1 cellular context compared by ENCODE assay signal in the genomic region with DNA sequence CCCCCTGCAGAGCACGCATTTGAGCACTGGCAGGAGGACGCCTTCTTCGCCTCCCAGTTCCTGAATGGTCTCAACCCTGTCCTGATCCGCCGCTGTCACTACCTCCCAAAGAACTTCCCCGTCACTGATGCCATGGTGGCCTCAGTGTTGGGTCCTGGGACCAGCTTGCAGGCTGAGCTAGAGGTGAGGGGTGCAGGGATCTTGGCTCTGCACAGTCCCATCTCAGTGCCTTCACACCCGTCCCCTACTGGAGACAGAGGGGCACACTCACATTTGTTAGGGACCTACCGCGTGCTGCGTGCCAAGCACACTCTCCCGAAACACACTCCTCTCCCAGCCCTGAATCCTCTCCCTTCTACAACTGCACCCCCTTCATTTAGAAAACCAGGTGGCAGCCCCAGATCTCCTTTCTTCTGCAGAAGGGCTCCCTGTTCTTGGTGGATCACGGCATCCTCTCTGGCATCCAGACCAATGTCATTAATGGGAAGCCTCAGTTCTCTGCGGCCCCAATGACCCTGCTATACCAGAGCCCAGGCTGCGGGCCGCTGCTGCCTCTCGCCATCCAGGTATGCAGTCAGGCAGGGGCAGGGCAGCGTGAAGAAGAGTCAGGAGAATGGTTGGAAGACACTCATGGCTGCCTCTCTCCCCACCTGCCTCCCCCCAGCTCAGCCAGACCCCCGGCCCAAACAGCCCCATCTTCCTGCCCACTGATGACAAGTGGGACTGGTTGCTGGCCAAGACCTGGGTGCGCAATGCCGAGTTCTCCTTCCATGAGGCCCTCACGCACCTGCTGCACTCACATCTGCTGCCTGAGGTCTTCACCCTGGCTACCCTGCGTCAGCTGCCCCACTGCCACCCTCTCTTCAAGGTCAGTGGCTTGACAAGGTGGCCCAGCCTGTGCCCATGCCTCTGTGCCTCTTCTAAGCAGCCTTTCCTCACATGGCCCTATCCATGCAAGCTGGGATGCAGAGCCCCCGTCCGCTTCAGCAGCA.
TF ChIP-seq lines count a peak whose summit lies in the region.

No MANE protein-coding gene starts in this region.

TF ChIP-seq in GM23338, 12 proteins besides CTCF, POLR2A, EP300 and RAD21 (continued from another document):
- TF ChIP-seq, protein P1, sequence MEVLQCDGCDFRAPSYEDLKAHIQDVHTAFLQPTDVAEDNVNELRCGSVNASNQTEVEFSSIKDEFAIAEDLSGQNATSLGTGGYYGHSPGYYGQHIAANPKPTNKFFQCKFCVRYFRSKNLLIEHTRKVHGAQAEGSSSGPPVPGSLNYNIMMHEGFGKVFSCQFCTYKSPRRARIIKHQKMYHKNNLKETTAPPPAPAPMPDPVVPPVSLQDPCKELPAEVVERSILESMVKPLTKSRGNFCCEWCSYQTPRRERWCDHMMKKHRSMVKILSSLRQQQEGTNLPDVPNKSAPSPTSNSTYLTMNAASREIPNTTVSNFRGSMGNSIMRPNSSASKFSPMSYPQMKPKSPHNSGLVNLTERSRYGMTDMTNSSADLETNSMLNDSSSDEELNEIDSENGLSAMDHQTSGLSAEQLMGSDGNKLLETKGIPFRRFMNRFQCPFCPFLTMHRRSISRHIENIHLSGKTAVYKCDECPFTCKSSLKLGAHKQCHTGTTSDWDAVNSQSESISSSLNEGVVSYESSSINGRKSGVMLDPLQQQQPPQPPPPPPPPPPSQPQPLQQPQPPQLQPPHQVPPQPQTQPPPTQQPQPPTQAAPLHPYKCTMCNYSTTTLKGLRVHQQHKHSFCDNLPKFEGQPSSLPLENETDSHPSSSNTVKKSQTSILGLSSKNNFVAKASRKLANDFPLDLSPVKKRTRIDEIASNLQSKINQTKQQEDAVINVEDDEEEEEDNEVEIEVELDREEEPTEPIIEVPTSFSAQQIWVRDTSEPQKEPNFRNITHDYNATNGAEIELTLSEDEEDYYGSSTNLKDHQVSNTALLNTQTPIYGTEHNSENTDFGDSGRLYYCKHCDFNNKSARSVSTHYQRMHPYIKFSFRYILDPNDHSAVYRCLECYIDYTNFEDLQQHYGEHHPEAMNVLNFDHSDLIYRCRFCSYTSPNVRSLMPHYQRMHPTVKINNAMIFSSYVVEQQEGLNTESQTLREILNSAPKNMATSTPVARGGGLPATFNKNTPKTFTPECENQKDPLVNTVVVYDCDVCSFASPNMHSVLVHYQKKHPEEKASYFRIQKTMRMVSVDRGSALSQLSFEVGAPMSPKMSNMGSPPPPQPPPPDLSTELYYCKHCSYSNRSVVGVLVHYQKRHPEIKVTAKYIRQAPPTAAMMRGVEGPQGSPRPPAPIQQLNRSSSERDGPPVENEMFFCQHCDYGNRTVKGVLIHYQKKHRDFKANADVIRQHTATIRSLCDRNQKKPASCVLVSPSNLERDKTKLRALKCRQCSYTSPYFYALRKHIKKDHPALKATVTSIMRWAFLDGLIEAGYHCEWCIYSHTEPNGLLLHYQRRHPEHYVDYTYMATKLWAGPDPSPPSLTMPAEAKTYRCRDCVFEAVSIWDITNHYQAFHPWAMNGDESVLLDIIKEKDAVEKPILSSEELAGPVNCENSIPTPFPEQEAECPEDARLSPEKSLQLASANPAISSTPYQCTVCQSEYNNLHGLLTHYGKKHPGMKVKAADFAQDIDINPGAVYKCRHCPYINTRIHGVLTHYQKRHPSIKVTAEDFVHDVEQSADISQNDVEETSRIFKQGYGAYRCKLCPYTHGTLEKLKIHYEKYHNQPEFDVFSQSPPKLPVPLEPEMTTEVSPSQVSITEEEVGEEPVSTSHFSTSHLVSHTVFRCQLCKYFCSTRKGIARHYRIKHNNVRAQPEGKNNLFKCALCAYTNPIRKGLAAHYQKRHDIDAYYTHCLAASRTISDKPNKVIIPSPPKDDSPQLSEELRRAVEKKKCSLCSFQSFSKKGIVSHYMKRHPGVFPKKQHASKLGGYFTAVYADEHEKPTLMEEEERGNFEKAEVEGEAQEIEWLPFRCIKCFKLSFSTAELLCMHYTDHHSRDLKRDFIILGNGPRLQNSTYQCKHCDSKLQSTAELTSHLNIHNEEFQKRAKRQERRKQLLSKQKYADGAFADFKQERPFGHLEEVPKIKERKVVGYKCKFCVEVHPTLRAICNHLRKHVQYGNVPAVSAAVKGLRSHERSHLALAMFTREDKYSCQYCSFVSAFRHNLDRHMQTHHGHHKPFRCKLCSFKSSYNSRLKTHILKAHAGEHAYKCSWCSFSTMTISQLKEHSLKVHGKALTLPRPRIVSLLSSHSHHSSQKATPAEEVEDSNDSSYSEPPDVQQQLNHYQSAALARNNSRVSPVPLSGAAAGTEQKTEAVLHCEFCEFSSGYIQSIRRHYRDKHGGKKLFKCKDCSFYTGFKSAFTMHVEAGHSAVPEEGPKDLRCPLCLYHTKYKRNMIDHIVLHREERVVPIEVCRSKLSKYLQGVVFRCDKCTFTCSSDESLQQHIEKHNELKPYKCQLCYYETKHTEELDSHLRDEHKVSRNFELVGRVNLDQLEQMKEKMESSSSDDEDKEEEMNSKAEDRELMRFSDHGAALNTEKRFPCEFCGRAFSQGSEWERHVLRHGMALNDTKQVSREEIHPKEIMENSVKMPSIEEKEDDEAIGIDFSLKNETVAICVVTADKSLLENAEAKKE (CRISPR knock-in tag; IDR thresholded peaks at IDR 0.05), result no peak
- TF ChIP-seq EZH2phosphoT487 (IDR thresholded peaks at IDR 0.05; ENCODE audit: unreplicated experiment) (no peak), ZNF331 (CRISPR knock-in tag; IDR thresholded peaks at IDR 0.05; ENCODE audit: low read depth) (no peak), EZH2 (IDR thresholded peaks at IDR 0.05; ENCODE audit: low read depth, unreplicated experiment) (no peak), CREB1 (CRISPR knock-in tag; IDR thresholded peaks at IDR 0.05; ENCODE audit: low read depth) (no peak), NANOG (IDR thresholded peaks at IDR 0.05; ENCODE audit: borderline replicate concordance) (no peak)
